11 cellular contexts compared by ENCODE assay signal in the genomic region with DNA sequence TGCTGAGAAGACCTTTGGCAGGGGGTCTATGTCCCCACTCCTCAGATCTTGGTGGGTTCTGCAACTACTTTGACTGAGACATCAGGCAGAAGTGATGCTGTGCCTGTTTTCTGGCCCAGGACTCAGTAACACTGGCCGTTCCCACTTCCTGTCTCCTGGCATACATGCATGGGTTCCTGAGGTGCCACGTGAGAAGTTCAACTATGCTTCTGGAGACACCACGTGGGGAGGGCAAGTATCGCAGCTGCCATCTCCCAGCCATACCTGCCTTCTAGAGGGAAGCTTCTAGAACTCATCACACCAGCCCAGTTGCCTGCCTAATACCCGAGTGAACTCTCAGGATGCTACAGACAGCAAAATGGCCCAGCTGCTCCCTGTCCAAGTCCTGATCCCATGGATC.
A peak's percentile ranks its signal among the peaks of the same experiment; 100 is the strongest.
DNase-seq lines count a peak whose midpoint lies in the region; ATAC-seq and TF ChIP-seq lines count a peak whose summit lies in the region.
"Had no signal": no experiment of that assay in that cellular context is flagged by ENCODE, and none has a peak within 500 bp of the region (broad histone marks: within the 10 kb centered on the region; RNA-seq: fewer than 3 reads in every experiment).

No MANE protein-coding gene starts in this region.

- no peaks in the 10 kb centered on the region for H3K4me1 Mint-ChIP-seq in activated T-cell treated with anti-CD3 and anti-CD28 coated beads, Interleukin-2, amount 50 U/mL, for 4 hours (ENCODE audit: low read depth)

- DNase-seq in GM06990 (ENCODE audit: extremely low read depth, insufficient read length) (no peak), LNCaP clone FGC (ENCODE audit: low read depth) (no peak), SW480 (ENCODE audit: low spot score) (peak; percentile 72), right lobe of liver (no peak), NCI-H2081 (lab: John Stamatoyannopoulos, UW) (no peak)
- no peak for DNase-seq in activated T-cell treated with anti-CD3 and anti-CD28 coated beads, Interleukin-2, amount 50 U/mL, for 4 hours
- no peak for DNase-seq in activated CD8-positive, alpha-beta memory T cell treated with anti-CD3 and anti-CD28 coated beads, Interleukin-2, amount 50 U/mL, for 48 hours
- DNase-seq: stimulated activated CD4-positive, alpha-beta T cell treated with anti-CD3 and anti-CD28 coated beads, Interleukin-4, amount 100 ng/mL, for 24 hours had no signal

- no CpG with 5 or more reads among the region's 5 CpGs for WGBS in right lobe of liver (ENCODE audit: insufficient coverage, low coverage, low lambda C conversion rate, missing lambda C conversion rate)

- intact Hi-C loops in right lobe of liver (cut with DNase I) = no loop called here

- ATAC-seq in right lobe of liver = peak; percentile 44 to 71 (median 46)
- no peak for ATAC-seq in HG02981 (IDR thresholded peaks at IDR 0.05; ENCODE audit: unreplicated experiment)
- ATAC-seq in activated T-cell treated with anti-CD3 and anti-CD28 coated beads, Interleukin-2, amount 50 U/mL, for 4 hours = no peak

- TF ChIP-seq POLR2A in right lobe of liver (IDR thresholded peaks at IDR 0.05) = no peak

- H3K27me3 ChIP-seq in GM06990 (replicated peaks; ENCODE audit: control insufficient read depth, insufficient read depth, low read length) = no peaks in the 10 kb centered on the region; the same call in 1 of the 2 replicates
- H3K27me3 ChIP-seq in right lobe of liver = no peaks in the 10 kb centered on the region

- peaks cover 6% of the 10 kb centered on the region for H3K27me3 Mint-ChIP-seq in activated T-cell treated with anti-CD3 and anti-CD28 coated beads, Interleukin-2, amount 50 U/mL, for 4 hours (ENCODE audit: low read depth)

- H3K36me3 ChIP-seq in GM06990 (ENCODE audit: control insufficient read depth, insufficient read depth, low read length) = no peaks in the 10 kb centered on the region
- no peaks in the 10 kb centered on the region for H3K36me3 ChIP-seq in right lobe of liver

- H3K27ac ChIP-seq in right lobe of liver = no peak overlapping the region

- no peaks in the 10 kb centered on the region for H3K9me3 Mint-ChIP-seq in activated T-cell treated with anti-CD3 and anti-CD28 coated beads, Interleukin-2, amount 50 U/mL, for 4 hours
- H3K9me3 Mint-ChIP-seq: T-helper 1 cell treated with Interleukin-12 subunit alpha and Interleukin-12 subunit beta and Interleukin-4 antibody, amounts not matched to agents 30 μg/mL and 1 μg/mL, for 36 hours had no signal

- H3K4me3 ChIP-seq in GM06990 (replicated peaks; ENCODE audit: low read depth, low read length) = no peak overlapping the region
- no peak overlapping the region for H3K4me3 ChIP-seq in LNCaP clone FGC (ENCODE audit: low read depth, low read length)
- no peak overlapping the region for H3K4me3 ChIP-seq in right lobe of liver

- no peak overlapping the region for H3K4me3 Mint-ChIP-seq in activated T-cell treated with anti-CD3 and anti-CD28 coated beads, Interleukin-2, amount 50 U/mL, for 4 hours
- H3K4me3 Mint-ChIP-seq: activated naive CD8-positive, alpha-beta T cell; T-helper 1 cell treated with Interleukin-12 subunit alpha and Interleukin-12 subunit beta and Interleukin-4 antibody, amounts not matched to agents 30 μg/mL and 1 μg/mL, for 36 hours had no signal

- no peaks in the 10 kb centered on the region for H3K36me3 Mint-ChIP-seq in activated T-cell treated with anti-CD3 and anti-CD28 coated beads, Interleukin-2, amount 50 U/mL, for 4 hours (ENCODE audit: insufficient read depth)
- H3K36me3 Mint-ChIP-seq: activated naive CD8-positive, alpha-beta T cell had no signal

- TF ChIP-seq CTCF in GM06990 (IDR thresholded peaks at IDR 0.05; ENCODE audit: insufficient read depth, low read length, poor library complexity, severe bottlenecking) (peak; percentile 17), LNCaP clone FGC (IDR thresholded peaks at IDR 0.05; ENCODE audit: control insufficient read depth, extremely low read depth, insufficient read depth) (peak; percentile 50), right lobe of liver (IDR thresholded peaks at IDR 0.05) (peak in 1 of 4 donors; percentile 34)

- H3K4me1 ChIP-seq in right lobe of liver = peaks cover 0 to 20% (median 0%) of the 10 kb centered on the region in 4 donors

- no peaks in the 10 kb centered on the region for H3K9me3 ChIP-seq in right lobe of liver

Comparison
In these comparisons a context has a peak if more than half of its experiments do, and no peak if none do; other contexts are left out.
1. ATAC-seq: peak in right lobe of liver (4 of 4); none in HG02981 (single experiment) and activated T-cell treated with anti-CD3 and anti-CD28 coated beads, Interleukin-2, amount 50 U/mL, for 4 hours (0 of 2).